In genomic region chr2:165687376-165687775, GRCh38 we compare ENCODE assay signal across 21 cellular contexts.
"Had no signal": no experiment of that assay in that cellular context is flagged by ENCODE, and none has a peak within 500 bp of the region (broad histone marks: within the 10 kb centered on the region; RNA-seq: fewer than 3 reads in every experiment).

No MANE protein-coding gene starts in this region.

- H3K27me3 ChIP-seq: dorsolateral prefrontal cortex, esophagus squamous epithelium, gastroesophageal sphincter, ovary, suprapubic skin, tibial nerve had no signal

- H3K27ac ChIP-seq: dorsolateral prefrontal cortex, ovary, suprapubic skin had no signal

- H3K9me3 ChIP-seq: esophagus squamous epithelium, gastroesophageal sphincter, ovary, suprapubic skin, tibial nerve had no signal

- H3K27ac Mint-ChIP-seq: stimulated activated effector memory CD8-positive, alpha-beta T cell treated with anti-CD3 and anti-CD28 coated beads, Interleukin-12 subunit alpha, Interleukin-12 subunit beta, amount 100 ng/mL, for 72 hours had no signal

- DNase-seq: central memory CD4-positive, alpha-beta T cell; cortex of kidney; dorsolateral prefrontal cortex; effector memory CD4-positive, alpha-beta T cell; esophagus squamous epithelium; foreskin fibroblast; glutamatergic neuron; islet precursor cell; mammary epithelial cell; midbrain; naive B cell; nucleus accumbens; ovary; right cardiac atrium; stimulated activated CD4-positive, alpha-beta T cell treated with anti-CD3 and anti-CD28 coated beads, Interleukin-2, amount 100 ng/mL, for 48 hours; stimulated activated naive CD8-positive, alpha-beta T cell treated with anti-CD3 and anti-CD28 coated beads, Interleukin-15, Interleukin-2, amounts not matched to agents 100 U/mL and 50 U/mL, for 24 hours had no signal

- H3K36me3 ChIP-seq: esophagus squamous epithelium, gastroesophageal sphincter, ovary, suprapubic skin, tibial nerve had no signal

- H3K36me3 Mint-ChIP-seq: naive B cell; stimulated activated effector memory CD8-positive, alpha-beta T cell treated with anti-CD3 and anti-CD28 coated beads, Interleukin-12 subunit alpha, Interleukin-12 subunit beta, amount 100 ng/mL, for 72 hours had no signal

- H3K9me3 Mint-ChIP-seq: naive B cell; stimulated activated effector memory CD8-positive, alpha-beta T cell treated with anti-CD3 and anti-CD28 coated beads, Interleukin-12 subunit alpha, Interleukin-12 subunit beta, amount 100 ng/mL, for 72 hours had no signal

- H3K4me3 ChIP-seq: dorsolateral prefrontal cortex, esophagus squamous epithelium, gastroesophageal sphincter, ovary, smooth muscle cell, suprapubic skin, tibial nerve had no signal

- H3K4me1 ChIP-seq: esophagus squamous epithelium, suprapubic skin had no signal

- H3K27me3 Mint-ChIP-seq: naive B cell had no signal

- H3K4me2 ChIP-seq: smooth muscle cell had no signal

- H3K4me1 Mint-ChIP-seq: naive B cell; stimulated activated effector memory CD8-positive, alpha-beta T cell treated with anti-CD3 and anti-CD28 coated beads, Interleukin-12 subunit alpha, Interleukin-12 subunit beta, amount 100 ng/mL, for 72 hours had no signal

- H3K4me3 Mint-ChIP-seq: naive B cell; stimulated activated effector memory CD8-positive, alpha-beta T cell treated with anti-CD3 and anti-CD28 coated beads, Interleukin-12 subunit alpha, Interleukin-12 subunit beta, amount 100 ng/mL, for 72 hours had no signal
